In the genomic region with DNA sequence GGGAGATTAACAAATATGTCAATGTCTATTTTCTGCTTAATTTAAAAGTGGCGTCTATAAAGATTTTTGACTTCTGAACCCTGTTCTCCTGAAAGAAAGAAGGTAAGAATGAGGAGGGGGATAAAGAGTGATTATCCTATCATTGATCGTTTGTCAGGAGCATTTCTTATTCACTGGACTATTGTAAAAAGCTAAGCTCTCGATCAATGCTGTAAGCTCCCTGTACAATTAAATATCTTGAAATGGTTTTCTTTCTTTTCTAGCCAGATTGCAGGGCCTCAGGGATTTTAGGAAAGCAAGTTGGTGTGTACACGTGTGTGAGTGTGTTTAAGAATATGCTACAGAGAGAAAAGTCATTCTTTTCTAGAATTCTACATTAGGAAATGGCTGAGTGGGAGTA, we compare ENCODE assay signal across 23 cellular contexts.
DNase-seq lines count a peak whose midpoint lies in the region; ATAC-seq, FAIRE-seq and TF ChIP-seq lines count a peak whose summit lies in the region.
"Had no signal": no experiment of that assay in that cellular context is flagged by ENCODE, and none has a peak within 500 bp of the region (broad histone marks: within the 10 kb centered on the region; RNA-seq: fewer than 3 reads in every experiment).

No MANE protein-coding gene starts in this region.

- H3K9ac ChIP-seq in iPS-20b (ENCODE audit: low read depth, low read length): no peak overlapping the region
- H3K9ac ChIP-seq: BLaER1 had no signal

- no peak for TF ChIP-seq POLR2A in heart left ventricle (IDR thresholded peaks at IDR 0.05)

- H3K4me3 ChIP-seq in cardiac muscle cell (no peak overlapping the region), heart left ventricle (no peak overlapping the region), iPS-20b (ENCODE audit: low read length) (no peak overlapping the region)
- H3K4me3 ChIP-seq: BLaER1, GM12878 had no signal

- H3K27ac ChIP-seq in cardiac muscle cell (peak overlapping the region; percentile 6), heart left ventricle (no peak overlapping the region), iPS-20b (ENCODE audit: low read length) (peak overlapping the region; percentile 19)
- H3K27ac ChIP-seq: 22Rv1, BLaER1, C4-2B had no signal

- no peak for FAIRE-seq in RCC 7860 (lab: Jason Lieb, UNC)
- FAIRE-seq: A204.1, GM12878 had no signal

- H3K27ac Mint-ChIP-seq in WTC11: peak overlapping the region; percentile 33; the same call in 1 of the 2 replicates
- H3K27ac Mint-ChIP-seq in stimulated activated memory B cell treated with anti-CD40 and anti-IgM and Interleukin-4, amounts not matched to agents 10 μg/mL and 1 μg/mL and 100 μg/mL, for 72 hours: no peak overlapping the region
- H3K27ac Mint-ChIP-seq: B cell; CD4-positive, CD25-positive, alpha-beta regulatory T cell; CD8-positive, alpha-beta T cell; HFFc6 had no signal

- H3K4me3 Mint-ChIP-seq in WTC11: no peak overlapping the region
- H3K4me3 Mint-ChIP-seq in stimulated activated memory B cell treated with anti-CD40 and anti-IgM and Interleukin-4, amounts not matched to agents 10 μg/mL and 1 μg/mL and 100 μg/mL, for 72 hours: no peak overlapping the region
- H3K4me3 Mint-ChIP-seq: B cell; CD4-positive, CD25-positive, alpha-beta regulatory T cell; CD8-positive, alpha-beta T cell; HFFc6 had no signal

- 94 to 97% (median 95%) methylated on average over 4 of the region's 4 CpGs for WGBS in heart left ventricle, 4 donors

- H3K36me3 ChIP-seq in cardiac muscle cell (no peaks in the 10 kb centered on the region), heart left ventricle (peaks cover 0 to 33% (median 12%) of the 10 kb centered on the region in 9 donors), iPS-20b (ENCODE audit: insufficient read depth, low read depth, low read length) (peaks cover 64% of the 10 kb centered on the region; the same call in 1 of the 2 replicates)

- DNase-seq in cardiac muscle cell (ENCODE audit: low read depth in 1 of 2, low spot score in 1 of 2): no peak
- no peak for DNase-seq in heart left ventricle
- DNase-seq in WTC11 (ENCODE audit: low spot score): no peak
- no peak for DNase-seq in RCC 7860 (ENCODE audit: low spot score)
- DNase-seq: Caco-2; CD4-positive, CD25-positive, alpha-beta regulatory T cell; CD8-positive, alpha-beta T cell; DMS153; DND-41; GDM1; GOT3; H7; HFFc6 had no signal

- intact Hi-C loops in heart left ventricle (cut with DNase I): no loop called here

- no peaks in the 10 kb centered on the region for H3K9me3 Mint-ChIP-seq in WTC11
- H3K9me3 Mint-ChIP-seq in stimulated activated memory B cell treated with anti-CD40 and anti-IgM and Interleukin-4, amounts not matched to agents 10 μg/mL and 1 μg/mL and 100 μg/mL, for 72 hours: no peaks in the 10 kb centered on the region
- H3K9me3 Mint-ChIP-seq: CD4-positive, CD25-positive, alpha-beta regulatory T cell; CD8-positive, alpha-beta T cell; HFFc6 had no signal

- no peaks in the 10 kb centered on the region for H3K27me3 Mint-ChIP-seq in WTC11 (ENCODE audit: low read depth)
- H3K27me3 Mint-ChIP-seq in stimulated activated memory B cell treated with anti-CD40 and anti-IgM and Interleukin-4, amounts not matched to agents 10 μg/mL and 1 μg/mL and 100 μg/mL, for 72 hours: no peaks in the 10 kb centered on the region
- H3K27me3 Mint-ChIP-seq: B cell; CD4-positive, CD25-positive, alpha-beta regulatory T cell had no signal

- ATAC-seq in heart left ventricle (no peak), WTC11 (no peak), HG02588 (IDR thresholded peaks at IDR 0.05; ENCODE audit: unreplicated experiment) (no peak), GM18868 (IDR thresholded peaks at IDR 0.05; ENCODE audit: unreplicated experiment) (no peak)
- ATAC-seq in stimulated activated memory B cell treated with anti-CD40 and anti-IgM and Interleukin-4, amounts not matched to agents 10 μg/mL and 1 μg/mL and 100 μg/mL, for 72 hours: no peak
- ATAC-seq: CD8-positive, alpha-beta T cell; GM12878 had no signal

- POLR2A ChIA-PET in WTC11 (lab: Charles Lee): interaction anchor here (1.3 kb wide), 1 partner anchor 21 kb away, joined by 3 read pairs; no protein-coding TSS in a partner anchor

- CTCF ChIA-PET in WTC11 (lab: Charles Lee): no interaction called here

- no peaks in the 10 kb centered on the region for H3K27me3 ChIP-seq in cardiac muscle cell
- H3K27me3 ChIP-seq in heart left ventricle: no peaks in the 10 kb centered on the region
- H3K27me3 ChIP-seq in iPS-20b (ENCODE audit: insufficient read depth, low read length): no peaks in the 10 kb centered on the region
- H3K27me3 ChIP-seq: BLaER1 had no signal

- no peak for TF ChIP-seq CTCF in cardiac muscle cell (IDR thresholded peaks at IDR 0.05; ENCODE audit: low read depth, low read length)
- TF ChIP-seq CTCF in heart left ventricle (IDR thresholded peaks at IDR 0.05): no peak
- TF ChIP-seq CTCF in WTC11 (IDR thresholded peaks at IDR 0.05): no peak

- peaks cover 64% of the 10 kb centered on the region for H3K4me1 Mint-ChIP-seq in WTC11
- H3K4me1 Mint-ChIP-seq in stimulated activated memory B cell treated with anti-CD40 and anti-IgM and Interleukin-4, amounts not matched to agents 10 μg/mL and 1 μg/mL and 100 μg/mL, for 72 hours: no peaks in the 10 kb centered on the region
- H3K4me1 Mint-ChIP-seq: B cell; CD4-positive, CD25-positive, alpha-beta regulatory T cell had no signal

- H3K4me1 ChIP-seq in cardiac muscle cell (ENCODE audit: low read depth) (peaks cover 47% of the 10 kb centered on the region), heart left ventricle (peaks cover 0 to 9% (median 0%) of the 10 kb centered on the region in 12 donors), iPS-20b (ENCODE audit: insufficient read depth, low read length) (peaks cover 29% of the 10 kb centered on the region)
- H3K4me1 ChIP-seq: BLaER1, Caco-2 had no signal

- H3K9me3 ChIP-seq in cardiac muscle cell (ENCODE audit: low read depth) (no peaks in the 10 kb centered on the region), heart left ventricle (no peaks in the 10 kb centered on the region), iPS-20b (ENCODE audit: insufficient read depth, low read depth, low read length) (no peaks in the 10 kb centered on the region)
- H3K9me3 ChIP-seq: BLaER1, Caco-2 had no signal

- H3K36me3 Mint-ChIP-seq in WTC11: peaks cover 20% of the 10 kb centered on the region
- H3K36me3 Mint-ChIP-seq in stimulated activated memory B cell treated with anti-CD40 and anti-IgM and Interleukin-4, amounts not matched to agents 10 μg/mL and 1 μg/mL and 100 μg/mL, for 72 hours: peaks cover 62% of the 10 kb centered on the region

TF ChIP-seq in WTC11, 78 proteins besides CTCF, POLR2A, EP300 and RAD21 (continues in another document):
- TF ChIP-seq ZBTB21 (CRISPR knock-in tag; IDR thresholded peaks at IDR 0.05; ENCODE audit: borderline replicate concordance) (no peak), IRF2 (CRISPR knock-in tag; IDR thresholded peaks at IDR 0.05; ENCODE audit: borderline replicate concordance, low read depth) (no peak), TEAD1 (CRISPR knock-in tag; IDR thresholded peaks at IDR 0.05) (no peak), SP1 (CRISPR knock-in tag; conservative IDR thresholded peaks at IDR 0.05) (no peak), ATF1 (CRISPR knock-in tag; IDR thresholded peaks at IDR 0.05) (no peak), TCF7 (CRISPR knock-in tag; IDR thresholded peaks at IDR 0.05; ENCODE audit: low read depth) (no peak), EMX1 (CRISPR knock-in tag; IDR thresholded peaks at IDR 0.05) (no peak), GABPB1 (CRISPR knock-in tag; IDR thresholded peaks at IDR 0.05) (no peak), SOX15 (CRISPR knock-in tag; IDR thresholded peaks at IDR 0.05) (no peak)
- TF ChIP-seq, protein P1, sequence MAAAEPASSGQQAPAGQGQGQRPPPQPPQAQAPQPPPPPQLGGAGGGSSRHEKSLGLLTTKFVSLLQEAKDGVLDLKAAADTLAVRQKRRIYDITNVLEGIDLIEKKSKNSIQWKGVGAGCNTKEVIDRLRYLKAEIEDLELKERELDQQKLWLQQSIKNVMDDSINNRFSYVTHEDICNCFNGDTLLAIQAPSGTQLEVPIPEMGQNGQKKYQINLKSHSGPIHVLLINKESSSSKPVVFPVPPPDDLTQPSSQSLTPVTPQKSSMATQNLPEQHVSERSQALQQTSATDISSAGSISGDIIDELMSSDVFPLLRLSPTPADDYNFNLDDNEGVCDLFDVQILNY (CRISPR knock-in tag; IDR thresholded peaks at IDR 0.05): no peak
- TF ChIP-seq, protein P2, sequence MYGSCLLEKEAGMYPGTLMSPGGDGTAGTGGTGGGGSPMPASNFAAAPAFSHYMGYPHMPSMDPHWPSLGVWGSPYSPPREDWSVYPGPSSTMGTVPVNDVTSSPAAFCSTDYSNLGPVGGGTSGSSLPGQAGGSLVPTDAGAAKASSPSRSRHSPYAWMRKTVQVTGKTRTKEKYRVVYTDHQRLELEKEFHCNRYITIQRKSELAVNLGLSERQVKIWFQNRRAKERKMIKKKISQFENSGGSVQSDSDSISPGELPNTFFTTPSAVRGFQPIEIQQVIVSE (CRISPR knock-in tag; IDR thresholded peaks at IDR 0.05; ENCODE audit: borderline replicate concordance): no peak
- TF ChIP-seq, protein P3, sequence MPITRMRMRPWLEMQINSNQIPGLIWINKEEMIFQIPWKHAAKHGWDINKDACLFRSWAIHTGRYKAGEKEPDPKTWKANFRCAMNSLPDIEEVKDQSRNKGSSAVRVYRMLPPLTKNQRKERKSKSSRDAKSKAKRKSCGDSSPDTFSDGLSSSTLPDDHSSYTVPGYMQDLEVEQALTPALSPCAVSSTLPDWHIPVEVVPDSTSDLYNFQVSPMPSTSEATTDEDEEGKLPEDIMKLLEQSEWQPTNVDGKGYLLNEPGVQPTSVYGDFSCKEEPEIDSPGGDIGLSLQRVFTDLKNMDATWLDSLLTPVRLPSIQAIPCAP (CRISPR knock-in tag; IDR thresholded peaks at IDR 0.05): no peak
- TF ChIP-seq, protein P4, sequence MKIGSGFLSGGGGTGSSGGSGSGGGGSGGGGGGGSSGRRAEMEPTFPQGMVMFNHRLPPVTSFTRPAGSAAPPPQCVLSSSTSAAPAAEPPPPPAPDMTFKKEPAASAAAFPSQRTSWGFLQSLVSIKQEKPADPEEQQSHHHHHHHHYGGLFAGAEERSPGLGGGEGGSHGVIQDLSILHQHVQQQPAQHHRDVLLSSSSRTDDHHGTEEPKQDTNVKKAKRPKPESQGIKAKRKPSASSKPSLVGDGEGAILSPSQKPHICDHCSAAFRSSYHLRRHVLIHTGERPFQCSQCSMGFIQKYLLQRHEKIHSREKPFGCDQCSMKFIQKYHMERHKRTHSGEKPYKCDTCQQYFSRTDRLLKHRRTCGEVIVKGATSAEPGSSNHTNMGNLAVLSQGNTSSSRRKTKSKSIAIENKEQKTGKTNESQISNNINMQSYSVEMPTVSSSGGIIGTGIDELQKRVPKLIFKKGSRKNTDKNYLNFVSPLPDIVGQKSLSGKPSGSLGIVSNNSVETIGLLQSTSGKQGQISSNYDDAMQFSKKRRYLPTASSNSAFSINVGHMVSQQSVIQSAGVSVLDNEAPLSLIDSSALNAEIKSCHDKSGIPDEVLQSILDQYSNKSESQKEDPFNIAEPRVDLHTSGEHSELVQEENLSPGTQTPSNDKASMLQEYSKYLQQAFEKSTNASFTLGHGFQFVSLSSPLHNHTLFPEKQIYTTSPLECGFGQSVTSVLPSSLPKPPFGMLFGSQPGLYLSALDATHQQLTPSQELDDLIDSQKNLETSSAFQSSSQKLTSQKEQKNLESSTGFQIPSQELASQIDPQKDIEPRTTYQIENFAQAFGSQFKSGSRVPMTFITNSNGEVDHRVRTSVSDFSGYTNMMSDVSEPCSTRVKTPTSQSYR (CRISPR knock-in tag; IDR thresholded peaks at IDR 0.05): no peak

Comparison
In these comparisons a context has a peak if more than half of its experiments do, and no peak if none do; other contexts are left out.
1. H3K27ac ChIP-seq: peak in cardiac muscle cell (single experiment) and iPS-20b (single experiment); none in heart left ventricle (0 of 12).